ENCODE assay signal across 1 cellular context in genomic region chr19:48992571-48993174, GRCh38.
TF ChIP-seq lines count a peak whose summit lies in the region.

No MANE protein-coding gene starts in this region.

TF ChIP-seq in K562, 482 proteins besides CTCF, POLR2A, EP300 and RAD21 (continues in another document):
- TF ChIP-seq NKRF (IDR thresholded peaks at IDR 0.05; ENCODE audit: borderline replicate concordance) = peak; percentile 45
- 0 out of 2 replicates have a peak, but pooled peaks have one; percentile 17 for TF ChIP-seq ESRRA (IDR thresholded peaks at IDR 0.05; ENCODE audit: borderline replicate concordance, low read depth)
- no peak for TF ChIP-seq SMAD2 (IDR thresholded peaks at IDR 0.05; ENCODE audit: low read depth, low read length)
- no peak for TF ChIP-seq GABPB2 (CRISPR knock-in tag; conservative IDR thresholded peaks at IDR 0.05)
- peak; percentile 18; the same call in 1 of the 2 replicates for TF ChIP-seq ARID4B (CRISPR knock-in tag; IDR thresholded peaks at IDR 0.05)
- TF ChIP-seq ZBTB43 (CRISPR knock-in tag; IDR thresholded peaks at IDR 0.05) = 0 out of 2 replicates have a peak, but pooled peaks have one; percentile 23
- TF ChIP-seq RFX7 (CRISPR knock-in tag; IDR thresholded peaks at IDR 0.05) = no peak
- no peak for TF ChIP-seq ZNF764 (CRISPR knock-in tag; IDR thresholded peaks at IDR 0.05; ENCODE audit: low read depth)
- no peak for TF ChIP-seq ID3 (CRISPR knock-in tag; IDR thresholded peaks at IDR 0.05)
- TF ChIP-seq ID3 (tag; IDR thresholded peaks at IDR 0.05) = 0 out of 2 replicates have a peak, but pooled peaks have one; percentile 41
- peak; percentile 10; the same call in 1 of the 2 replicates for TF ChIP-seq SMARCA4 (IDR thresholded peaks at IDR 0.05)
- TF ChIP-seq ZBTB40 (IDR thresholded peaks at IDR 0.05) = 0 out of 2 replicates have a peak, but pooled peaks have one; percentile 14
- TF ChIP-seq ZBTB40 (CRISPR knock-in tag; IDR thresholded peaks at IDR 0.05) = no peak
- TF ChIP-seq CEBPB (tag; IDR thresholded peaks at IDR 0.05) = no peak
- TF ChIP-seq CREB3L1 (IDR thresholded peaks at IDR 0.05; ENCODE audit: borderline replicate concordance, low read depth) = 0 out of 2 replicates have a peak, but pooled peaks have one; percentile 9
- TF ChIP-seq SAP30 (IDR thresholded peaks at IDR 0.05; ENCODE audit: borderline replicate concordance, insufficient read depth, low read depth, low read length, poor library complexity, severe bottlenecking) = peak; percentile 27
- TF ChIP-seq CBFB (CRISPR knock-in tag; IDR thresholded peaks at IDR 0.05) = 0 out of 2 replicates have a peak, but pooled peaks have one; percentile 77
- TF ChIP-seq NRF1 (conservative IDR thresholded peaks at IDR 0.05 in 1 of 2, IDR thresholded peaks at IDR 0.05 in 1 of 2) = peak in 1 of 2 experiments; percentile 31; a peak in 2 of 4 replicates
- no peak for TF ChIP-seq TFAP4 (CRISPR knock-in tag; IDR thresholded peaks at IDR 0.05; ENCODE audit: borderline replicate concordance)
- TF ChIP-seq ZFP1 (CRISPR knock-in tag; IDR thresholded peaks at IDR 0.05) = no peak
- no peak for TF ChIP-seq ZNF512 (tag; IDR thresholded peaks at IDR 0.05)
- no peak for TF ChIP-seq ZBTB1 (CRISPR knock-in tag; IDR thresholded peaks at IDR 0.05; ENCODE audit: borderline replicate concordance, low read depth)
- TF ChIP-seq ZNF780A (CRISPR knock-in tag; IDR thresholded peaks at IDR 0.05) = no peak
- peak; percentile 44; the same call in 1 of the 2 replicates for TF ChIP-seq ZNF263 (CRISPR knock-in tag; IDR thresholded peaks at IDR 0.05; ENCODE audit: borderline replicate concordance)
- TF ChIP-seq CHD1 (IDR thresholded peaks at IDR 0.05; ENCODE audit: low read length) = no peak
- TF ChIP-seq RBM14 (IDR thresholded peaks at IDR 0.05; ENCODE audit: borderline replicate concordance, insufficient read depth, low read depth, low read length) = no peak
- TF ChIP-seq ATF3 (IDR thresholded peaks at IDR 0.05) = no peak
- TF ChIP-seq ATF3 (CRISPR knock-in tag; conservative IDR thresholded peaks at IDR 0.05) = no peak
- TF ChIP-seq ZNF12 (CRISPR knock-in tag; IDR thresholded peaks at IDR 0.05) = 0 out of 2 replicates have a peak, but pooled peaks have one; percentile 21
- TF ChIP-seq LARP7 (IDR thresholded peaks at IDR 0.05) = peak; percentile 10; the same call in 1 of the 2 replicates
- 0 out of 2 replicates have a peak, but pooled peaks have one; percentile 32 for TF ChIP-seq ZNF224 (CRISPR knock-in tag; IDR thresholded peaks at IDR 0.05)
- peak; percentile 56; the same call in 1 of the 2 replicates for TF ChIP-seq PHF8 (IDR thresholded peaks at IDR 0.05; ENCODE audit: borderline replicate concordance, low read length)
- TF ChIP-seq ARHGAP35 (IDR thresholded peaks at IDR 0.05; ENCODE audit: partially characterized antibody) = no peak
- TF ChIP-seq ERF (CRISPR knock-in tag; IDR thresholded peaks at IDR 0.05) = 0 out of 2 replicates have a peak, but pooled peaks have one; percentile 31
- no peak for TF ChIP-seq NFE2L1 (tag; IDR thresholded peaks at IDR 0.05; ENCODE audit: borderline replicate concordance, low read depth)
